In genomic region chr9:127909839-127910273, GRCh38 we compare ENCODE assay signal across 29 cellular contexts. TPM values are rescaled to one million over a fixed set of nuclear protein-coding genes. Genes with fewer than 3 reads are reported as not detected.
DNase-seq lines count a peak whose midpoint lies in the region; ATAC-seq, FAIRE-seq and TF ChIP-seq lines count a peak whose summit lies in the region.
"Had no signal": no experiment of that assay in that cellular context is flagged by ENCODE, and none has a peak within 500 bp of the region (broad histone marks: within the 10 kb centered on the region; RNA-seq: fewer than 3 reads in every experiment).

No MANE protein-coding gene starts in this region.

- H3K4me3 Mint-ChIP-seq in activated T-cell treated with anti-CD3 and anti-CD28 coated beads, Interleukin-2, amount 50 U/mL, for 24 hours, result no peak overlapping the region
- H3K4me3 Mint-ChIP-seq: GM23338; HFFc6; natural killer cell treated with Interleukin-12 subunit alpha and Interleukin-12 subunit beta and Interleukin-15 and Interleukin-18, amount 100 ng/mL, for 72 hours; type B pancreatic cell had no signal

- H3K9ac ChIP-seq in kidney (ENCODE audit: low read length in 2 of 2), result no peak overlapping the region
- H3K9ac ChIP-seq: parathyroid adenoma had no signal

- no peak overlapping the region for H3K4me3 ChIP-seq in WERI-Rb-1 (ENCODE audit: low read depth, low read length)
- no peak overlapping the region for H3K4me3 ChIP-seq in kidney (ENCODE audit: low read length in 2 of 2)
- H3K4me3 ChIP-seq: GM23338, heart left ventricle, SJCRH30 had no signal

- peaks cover 28% of the 10 kb centered on the region for H3K36me3 ChIP-seq in WERI-Rb-1
- H3K36me3 ChIP-seq in kidney (ENCODE audit: control insufficient read depth in 1 of 2, insufficient read depth in 2 of 2, low read length in 2 of 2), result no peaks in the 10 kb centered on the region

- no peaks in the 10 kb centered on the region for H3K27me3 Mint-ChIP-seq in activated T-cell treated with anti-CD3 and anti-CD28 coated beads, Interleukin-2, amount 50 U/mL, for 24 hours
- H3K27me3 Mint-ChIP-seq: natural killer cell treated with Interleukin-12 subunit alpha and Interleukin-12 subunit beta and Interleukin-15 and Interleukin-18, amount 100 ng/mL, for 72 hours; T-cell; type B pancreatic cell had no signal

- intact Hi-C loops in kidney (cut with DNase I), result no loop called here

- TF ChIP-seq CTCF in WERI-Rb-1 (IDR thresholded peaks at IDR 0.05; ENCODE audit: low read depth, low read length) (no peak), kidney (IDR thresholded peaks at IDR 0.05; ENCODE audit: borderline replicate concordance, extremely low read depth, insufficient read depth) (no peak)

- H3K9me3 Mint-ChIP-seq in activated T-cell treated with anti-CD3 and anti-CD28 coated beads, Interleukin-2, amount 50 U/mL, for 24 hours, result no peaks in the 10 kb centered on the region
- H3K9me3 Mint-ChIP-seq: activated naive CD4-positive, alpha-beta T cell treated with anti-CD3 and anti-CD28 coated beads, Interleukin-2, amount 50 U/mL, for 72 hours; GM23338; HFFc6; natural killer cell treated with Interleukin-12 subunit alpha and Interleukin-12 subunit beta and Interleukin-15 and Interleukin-18, amount 100 ng/mL, for 72 hours; T-cell; type B pancreatic cell had no signal

- peaks cover 59% of the 10 kb centered on the region for H3K4me1 Mint-ChIP-seq in activated T-cell treated with anti-CD3 and anti-CD28 coated beads, Interleukin-2, amount 50 U/mL, for 24 hours (ENCODE audit: low read depth)

- peaks cover 67% of the 10 kb centered on the region for H3K36me3 Mint-ChIP-seq in activated T-cell treated with anti-CD3 and anti-CD28 coated beads, Interleukin-2, amount 50 U/mL, for 24 hours (ENCODE audit: low read depth)

- H3K9me3 ChIP-seq in WERI-Rb-1 (ENCODE audit: severe bottlenecking) (no peaks in the 10 kb centered on the region), kidney (ENCODE audit: control insufficient read depth in 1 of 2, low read length in 2 of 2) (no peaks in the 10 kb centered on the region)
- H3K9me3 ChIP-seq: heart left ventricle, SJCRH30 had no signal

- no peak for DNase-seq in activated T-cell treated with anti-CD3 and anti-CD28 coated beads, Interleukin-2, amount 50 U/mL, for 24 hours
- DNase-seq in activated T-cell treated with anti-CD3 and anti-CD28 coated beads for 4 hours, result no peak
- DNase-seq in WERI-Rb-1, result no peak
- DNase-seq in kidney, result peak; percentile 77
- no peak for DNase-seq in NCI-H446 (lab: John Stamatoyannopoulos, UW)
- DNase-seq: 8988T; activated CD4-positive, CD25-positive, alpha-beta regulatory T cell treated with anti-CD3 and anti-CD28 coated beads, Interleukin-2, amount 50 U/mL, for 72 hours; activated CD8-positive, alpha-beta memory T cell treated with anti-CD3 and anti-CD28 coated beads for 24 hours; activated T-cell treated with anti-CD3 and anti-CD28 coated beads, Interleukin-2, amount 50 U/mL, for 48 hours; central memory CD4-positive, alpha-beta T cell; COR-L47; GDM1; Karpas-422; NCI-H1048; NCI-H187; NCI-H526 treated with DMSO at 0.1 percent for 48 hours; SJCRH30; T-cell had no signal

- no peaks in the 10 kb centered on the region for H3K27me3 ChIP-seq in WERI-Rb-1 (ENCODE audit: insufficient read depth, low read depth, severe bottlenecking)
- H3K27me3 ChIP-seq: heart left ventricle, SJCRH30 had no signal

- no peak for FAIRE-seq in kidney (lab: Jason Lieb, UNC)
- FAIRE-seq: RCC 7860 had no signal

- H3K27ac ChIP-seq in WERI-Rb-1, result peak overlapping the region; percentile 48
- H3K27ac ChIP-seq in kidney (ENCODE audit: low read depth in 2 of 2, low read length in 2 of 2), result no peak overlapping the region
- H3K27ac ChIP-seq in temporal lobe (ENCODE audit: low read depth, low read length), result peak overlapping the region; percentile 33
- H3K27ac ChIP-seq: heart left ventricle, parathyroid adenoma, SJCRH30 had no signal

- H3K4me1 ChIP-seq in kidney (ENCODE audit: control insufficient read depth in 1 of 2, insufficient read depth in 1 of 2, low read depth in 1 of 2, low read length in 2 of 2), result peaks cover 16% of the 10 kb centered on the region in 2 donors
- H3K4me1 ChIP-seq: parathyroid adenoma had no signal

- no peak for ATAC-seq in HG03460 (IDR thresholded peaks at IDR 0.05; ENCODE audit: unreplicated experiment)
- ATAC-seq in HG02870 (IDR thresholded peaks at IDR 0.05; ENCODE audit: unreplicated experiment), result no peak
- ATAC-seq: activated naive CD4-positive, alpha-beta T cell treated with anti-CD3 and anti-CD28 coated beads, Interleukin-2, amount 50 U/mL, for 72 hours; GM23338; heart left ventricle; natural killer cell treated with Interleukin-12 subunit alpha and Interleukin-12 subunit beta and Interleukin-15 and Interleukin-18, amount 100 ng/mL, for 72 hours; T-cell had no signal

- peak overlapping the region; percentile 59 for H3K27ac Mint-ChIP-seq in activated T-cell treated with anti-CD3 and anti-CD28 coated beads, Interleukin-2, amount 50 U/mL, for 24 hours
- H3K27ac Mint-ChIP-seq: GM23338, type B pancreatic cell had no signal

RNA-seq across cellular contexts. Expression of gene ST6GALNAC4, which starts 7.0 kb away (rescaled TPM):
- total RNA-seq in kidney (31.4 TPM), temporal lobe (7.4 TPM)
- polyA plus RNA-seq in kidney (ENCODE audit: insufficient read depth, low read depth, low replicate concordance), result 31.6 TPM

RNA-seq across cellular contexts. Expression of gene ST6GALNAC6, which starts 10.5 kb away (rescaled TPM):
- total RNA-seq in kidney (74.6 TPM), temporal lobe (25.6 TPM)
- polyA plus RNA-seq in kidney (ENCODE audit: insufficient read depth, low read depth, low replicate concordance), result 75.0 TPM

RNA-seq across cellular contexts. Expression of gene PIP5KL1, which starts 20.7 kb away (rescaled TPM):
- total RNA-seq in kidney (3.0 TPM), temporal lobe (1.2 TPM)
- 4.3 TPM for polyA plus RNA-seq in kidney (ENCODE audit: insufficient read depth, low read depth, low replicate concordance)

RNA-seq across cellular contexts. Expression of gene DPM2, which starts 27.8 kb away (rescaled TPM):
- total RNA-seq in kidney (42.8 TPM), temporal lobe (10.1 TPM)
- polyA plus RNA-seq in kidney (ENCODE audit: insufficient read depth, low read depth, low replicate concordance), result 70.0 TPM

RNA-seq across cellular contexts. Expression of gene AK1, which starts 32.4 kb away (rescaled TPM):
- total RNA-seq in kidney, result 77.9 TPM
- polyA plus RNA-seq in kidney (ENCODE audit: insufficient read depth, low read depth, low replicate concordance), result 185 TPM
- 25.3 TPM for total RNA-seq in temporal lobe

Comparison
In these comparisons a context has a peak if more than half of its experiments do, and no peak if none do; other contexts are left out.
1. H3K27ac ChIP-seq: peak in WERI-Rb-1 (single experiment) and temporal lobe (single experiment); none in kidney (0 of 2).